1 cellular context compared by ENCODE assay signal in genomic region chrX:49079489-49080428, GRCh38.
TF ChIP-seq lines count a peak whose summit lies in the region.

TSS of gene WDR45 (minus strand) at chrX:49079887. CDS start at chrX:49078095, 1,792 bp downstream.

TF ChIP-seq in K562, 482 proteins besides CTCF, POLR2A, EP300 and RAD21 (continued from another document and continues in another):
- TF ChIP-seq ZBTB9 (CRISPR knock-in tag; IDR thresholded peaks at IDR 0.05) (0 out of 2 replicates have a peak, but pooled peaks have one; percentile 30), HNRNPLL (IDR thresholded peaks at IDR 0.05; ENCODE audit: low read depth, low read length, poor library complexity, severe bottlenecking) (no peak), SMC3 (conservative IDR thresholded peaks at IDR 0.05; ENCODE audit: insufficient read depth, low read depth, low read length) (no peak), HDAC2 (IDR thresholded peaks at IDR 0.05) (peak; percentile 49; the same call in 1 of the 2 replicates), TAF9B (IDR thresholded peaks at IDR 0.05; ENCODE audit: partially characterized antibody) (peak; percentile 87), GTF2F1 (IDR thresholded peaks at IDR 0.05; ENCODE audit: low read depth, low read length) (no peak), CHD2 (IDR thresholded peaks at IDR 0.05; ENCODE audit: low read depth, low read length) (peak; percentile 80), AFF1 (IDR thresholded peaks at IDR 0.05; ENCODE audit: low read depth in 1 of 2, partially characterized antibody in 2 of 2) (peak in 1 of 2 experiments; percentile 25), SAFB (IDR thresholded peaks at IDR 0.05; ENCODE audit: borderline replicate concordance, low read depth, low read length) (peak; percentile 19; the same call in 1 of the 2 replicates), ZC3H8 (IDR thresholded peaks at IDR 0.05) (no peak), CCNT2 (IDR thresholded peaks at IDR 0.05; ENCODE audit: borderline replicate concordance, extremely low read depth, insufficient read length, low read depth, low read length) (no peak), FOXJ2 (tag; IDR thresholded peaks at IDR 0.05) (peak; percentile 19; the same call in 1 of the 2 replicates), MTA1 (IDR thresholded peaks at IDR 0.05; ENCODE audit: borderline replicate concordance) (peak; percentile 39; the same call in 1 of the 2 replicates), ZFX (CRISPR knock-in tag; IDR thresholded peaks at IDR 0.05) (peak; percentile 99), SNAPC5 (CRISPR knock-in tag; IDR thresholded peaks at IDR 0.05) (no peak), E2F6 (IDR thresholded peaks at IDR 0.05; ENCODE audit: borderline replicate concordance in 1 of 2, extremely low read depth in 1 of 2, insufficient read depth in 1 of 2, insufficient read length in 1 of 2, low read depth in 1 of 2, low read length in 1 of 2, poor library complexity in 1 of 2, severe bottlenecking in 1 of 2) (peak; percentile 90), ZBED1 (IDR thresholded peaks at IDR 0.05) (0 out of 2 replicates have a peak, but pooled peaks have one; percentile 54), CSDE1 (IDR thresholded peaks at IDR 0.05) (peak in 1 of 2 experiments; percentile 61; a peak in 2 of 4 replicates), TEAD2 (tag; IDR thresholded peaks at IDR 0.05) (0 out of 2 replicates have a peak, but pooled peaks have one; percentile 32), ZC3H4 (CRISPR knock-in tag; IDR thresholded peaks at IDR 0.05; ENCODE audit: borderline replicate concordance) (no peak), ZNF589 (CRISPR knock-in tag; IDR thresholded peaks at IDR 0.05; ENCODE audit: low read depth) (no peak), HDAC3 (IDR thresholded peaks at IDR 0.05; ENCODE audit: borderline replicate concordance, partially characterized antibody) (peak; percentile 56), ZNF280A (IDR thresholded peaks at IDR 0.05; ENCODE audit: low read depth, partially characterized antibody) (peak; percentile 11), ZNF584 (CRISPR knock-in tag; IDR thresholded peaks at IDR 0.05; ENCODE audit: low read depth) (peak; percentile 15; the same call in 1 of the 2 replicates), SMAD1 (IDR thresholded peaks at IDR 0.05; ENCODE audit: low read depth, low read length, partially characterized antibody) (peak; percentile 63), FOSL1 (tag; conservative IDR thresholded peaks at IDR 0.05) (peak; percentile 98), GATAD2A (IDR thresholded peaks at IDR 0.05) (no peak), PRDM10 (IDR thresholded peaks at IDR 0.05; ENCODE audit: partially characterized antibody) (peak; percentile 18), SUPT5H (IDR thresholded peaks at IDR 0.05) (peak; percentile 81), MNT (conservative IDR thresholded peaks at IDR 0.05) (peak; percentile 84 to 92), RBM22 (IDR thresholded peaks at IDR 0.05; ENCODE audit: low read depth, low read length, poor library complexity, severe bottlenecking) (no peak), FOXA3 (CRISPR knock-in tag; conservative IDR thresholded peaks at IDR 0.05 in 1 of 2, IDR thresholded peaks at IDR 0.05 in 1 of 2) (peak; percentile 24 to 86; a peak in 2 of 4 replicates), NFYB (IDR thresholded peaks at IDR 0.05; ENCODE audit: extremely low read depth, insufficient read length) (no peak), ARHGAP35 (IDR thresholded peaks at IDR 0.05; ENCODE audit: partially characterized antibody) (no peak), CEBPG (CRISPR knock-in tag; IDR thresholded peaks at IDR 0.05) (peak; percentile 41; the same call in 1 of the 2 replicates), CEBPG (tag; conservative IDR thresholded peaks at IDR 0.05 in 1 of 2, IDR thresholded peaks at IDR 0.05 in 1 of 2) (no peak), POLR2H (tag; IDR thresholded peaks at IDR 0.05; ENCODE audit: low read depth) (peak; percentile 77), BRD9 (IDR thresholded peaks at IDR 0.05; ENCODE audit: low read depth, partially characterized antibody) (peak; percentile 28), VEZF1 (CRISPR knock-in tag; IDR thresholded peaks at IDR 0.05) (peak; percentile 77), HCFC1 (IDR thresholded peaks at IDR 0.05; ENCODE audit: low read depth, low read length) (0 out of 2 replicates have a peak, but pooled peaks have one; percentile 41), MBD2 (IDR thresholded peaks at IDR 0.05; ENCODE audit: borderline replicate concordance, low read depth) (0 out of 2 replicates have a peak, but pooled peaks have one; percentile 32), UBTF (IDR thresholded peaks at IDR 0.05; ENCODE audit: borderline replicate concordance in 1 of 2, low read depth in 2 of 2, low read length in 2 of 2) (no peak; a peak in 1 of 4 replicates), NFIC (IDR thresholded peaks at IDR 0.05) (peak; percentile 24; the same call in 1 of the 2 replicates), TBP (optimal IDR thresholded peaks at IDR 0.05; ENCODE audit: low read depth, low read length) (peak; percentile 53), NEUROD1 (IDR thresholded peaks at IDR 0.05; ENCODE audit: borderline replicate concordance, low read depth, low read length, partially characterized antibody) (peak; percentile 25)
